8 cellular contexts compared by ENCODE assay signal in the genomic region with DNA sequence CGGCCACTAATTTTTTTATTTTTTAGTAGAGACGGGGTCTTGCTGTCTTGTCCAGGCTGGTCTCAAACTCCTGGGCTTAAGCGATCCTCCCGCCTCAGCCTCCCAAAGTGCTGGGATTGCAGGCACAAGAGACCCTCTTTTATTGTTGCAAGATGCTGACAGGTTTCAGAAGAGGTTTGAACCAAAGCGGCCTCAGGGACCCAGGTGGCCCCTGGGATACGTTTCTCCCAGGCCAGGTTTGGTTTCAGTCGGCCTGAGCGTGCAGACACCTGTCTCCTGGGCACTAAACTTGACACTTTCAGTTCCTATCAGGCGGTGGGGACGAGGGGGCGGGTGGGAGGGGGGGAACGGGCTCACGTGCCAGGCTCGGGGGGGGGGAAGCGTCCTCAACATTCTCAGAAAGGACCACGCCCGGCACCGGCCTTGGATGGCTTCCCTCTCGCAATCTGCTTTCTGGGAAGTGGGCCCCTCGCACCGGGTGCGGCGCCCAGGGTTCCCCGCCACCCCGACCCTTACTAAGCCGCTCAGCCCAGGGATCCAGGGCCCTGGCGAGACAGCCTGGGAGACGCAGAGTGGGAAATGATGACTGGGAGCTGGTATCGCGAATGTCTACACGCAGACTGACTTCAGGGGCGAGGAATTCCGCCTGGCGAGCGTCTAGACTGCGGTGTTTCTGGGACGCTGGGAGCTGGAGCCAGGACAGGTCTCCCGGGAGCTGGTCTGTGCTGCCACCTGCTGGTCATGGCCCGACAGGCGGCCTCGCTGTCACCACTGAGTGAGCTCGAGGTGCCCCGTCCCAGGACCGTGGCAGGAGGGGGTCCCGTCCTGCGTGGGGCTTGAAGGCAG.
DNase-seq lines count a peak whose midpoint lies in the region; ATAC-seq lines count a peak whose summit lies in the region.

No MANE protein-coding gene starts in this region.

- POLR2A ChIA-PET in naive thymus-derived CD8-positive, alpha-beta T cell (lab: Charles Lee): interaction anchor here (0.9 to 14.1 kb wide), 14 partner anchors 8 to 138 kb away, joined by 3 to 346 read pairs (median 6); a partner anchor contains a TSS

- H3K27me3 Mint-ChIP-seq in activated T-cell treated with anti-CD3 and anti-CD28 coated beads, Interleukin-2, amount 50 U/mL, for 72 hours (ENCODE audit: low read depth): peaks cover 31% of the 10 kb centered on the region
- no peaks in the 10 kb centered on the region for H3K27me3 Mint-ChIP-seq in naive thymus-derived CD8-positive, alpha-beta T cell

- H3K9me3 Mint-ChIP-seq in activated T-cell treated with anti-CD3 and anti-CD28 coated beads, Interleukin-2, amount 50 U/mL, for 72 hours: no peaks in the 10 kb centered on the region
- no peaks in the 10 kb centered on the region for H3K9me3 Mint-ChIP-seq in naive thymus-derived CD8-positive, alpha-beta T cell
- H3K9me3 Mint-ChIP-seq in stimulated activated effector memory CD8-positive, alpha-beta T cell treated with anti-CD3 and anti-CD28 coated beads, Interleukin-12 subunit alpha, Interleukin-12 subunit beta, amount 100 ng/mL, for 72 hours: no peaks in the 10 kb centered on the region

- peaks cover 62% of the 10 kb centered on the region for H3K4me1 Mint-ChIP-seq in activated T-cell treated with anti-CD3 and anti-CD28 coated beads, Interleukin-2, amount 50 U/mL, for 72 hours (ENCODE audit: low read depth)
- H3K4me1 Mint-ChIP-seq in naive thymus-derived CD8-positive, alpha-beta T cell: peaks cover 13 to 63% (median 39%) of the 10 kb centered on the region in 4 donors
- peaks cover 44% of the 10 kb centered on the region for H3K4me1 Mint-ChIP-seq in stimulated activated effector memory CD8-positive, alpha-beta T cell treated with anti-CD3 and anti-CD28 coated beads, Interleukin-12 subunit alpha, Interleukin-12 subunit beta, amount 100 ng/mL, for 72 hours

- peak overlapping the region; percentile 93 for H3K4me3 Mint-ChIP-seq in activated T-cell treated with anti-CD3 and anti-CD28 coated beads, Interleukin-2, amount 50 U/mL, for 72 hours
- peak overlapping the region; percentile 79 to 90 (median 88) for H3K4me3 Mint-ChIP-seq in naive thymus-derived CD8-positive, alpha-beta T cell
- peak overlapping the region; percentile 75 for H3K4me3 Mint-ChIP-seq in stimulated activated effector memory CD8-positive, alpha-beta T cell treated with anti-CD3 and anti-CD28 coated beads, Interleukin-12 subunit alpha, Interleukin-12 subunit beta, amount 100 ng/mL, for 72 hours

- H3K27ac Mint-ChIP-seq in activated T-cell treated with anti-CD3 and anti-CD28 coated beads, Interleukin-2, amount 50 U/mL, for 72 hours: no peak overlapping the region
- H3K27ac Mint-ChIP-seq in naive thymus-derived CD8-positive, alpha-beta T cell: peak overlapping the region in 8 of 10 donors; percentile 57 to 92 (median 84)
- H3K27ac Mint-ChIP-seq in stimulated activated effector memory CD8-positive, alpha-beta T cell treated with anti-CD3 and anti-CD28 coated beads, Interleukin-12 subunit alpha, Interleukin-12 subunit beta, amount 100 ng/mL, for 72 hours: peak overlapping the region; percentile 74

- peak; percentile 64 for DNase-seq in NOMO-1 treated with DMSO at 0.1 percent for 48 hours (lab: John Stamatoyannopoulos, UW; ENCODE audit: unreplicated experiment)
- no peak for DNase-seq in NOMO-1 treated with dmso at 0.1 percent for 144 hours (lab: John Stamatoyannopoulos, UW; ENCODE audit: unreplicated experiment)
- DNase-seq in OCI-M2 (lab: John Stamatoyannopoulos, UW; ENCODE audit: unreplicated experiment): peak; percentile 27
- DNase-seq in activated T-cell treated with anti-CD3 and anti-CD28 coated beads, Interleukin-2, amount 50 U/mL, for 72 hours: peak; percentile 89 to 93
- peak; percentile 85 for DNase-seq in fibroblast of gingiva (ENCODE audit: low read depth)
- DNase-seq in naive thymus-derived CD8-positive, alpha-beta T cell: peak; percentile 73 to 92 (median 86)
- peak; percentile 96 to 97 for DNase-seq in stimulated activated effector memory CD8-positive, alpha-beta T cell treated with anti-CD3 and anti-CD28 coated beads, Interleukin-12 subunit alpha, Interleukin-12 subunit beta, amount 100 ng/mL, for 72 hours (ENCODE audit: low spot score in 2 of 2)

- peak; percentile 25 for ATAC-seq in HG03558 (IDR thresholded peaks at IDR 0.05; ENCODE audit: extremely low read depth, unreplicated experiment)
- peak; percentile 59 to 70 for ATAC-seq in activated T-cell treated with anti-CD3 and anti-CD28 coated beads, Interleukin-2, amount 50 U/mL, for 72 hours (replicated peaks in 1 of 2)
- peak; percentile 57 to 72 for ATAC-seq in naive thymus-derived CD8-positive, alpha-beta T cell
- peak; percentile 68 for ATAC-seq in stimulated activated effector memory CD8-positive, alpha-beta T cell treated with anti-CD3 and anti-CD28 coated beads, Interleukin-12 subunit alpha, Interleukin-12 subunit beta, amount 100 ng/mL, for 72 hours

- peaks cover 0 to 5% of the 10 kb centered on the region in 2 donors for H3K36me3 Mint-ChIP-seq in activated T-cell treated with anti-CD3 and anti-CD28 coated beads, Interleukin-2, amount 50 U/mL, for 72 hours (ENCODE audit: insufficient read depth in 2 of 2)
- H3K36me3 Mint-ChIP-seq in naive thymus-derived CD8-positive, alpha-beta T cell: no peaks in the 10 kb centered on the region
- H3K36me3 Mint-ChIP-seq in stimulated activated effector memory CD8-positive, alpha-beta T cell treated with anti-CD3 and anti-CD28 coated beads, Interleukin-12 subunit alpha, Interleukin-12 subunit beta, amount 100 ng/mL, for 72 hours: peaks cover 14% of the 10 kb centered on the region
